In genomic region chr10:42551582-42552187, GRCh38 we compare ENCODE assay signal across 8 cellular contexts.
DNase-seq lines count a peak whose midpoint lies in the region; ATAC-seq and TF ChIP-seq lines count a peak whose summit lies in the region.

No MANE protein-coding gene starts in this region.

- H3K4me1 ChIP-seq in CD4-positive, CD25-positive, alpha-beta regulatory T cell (ENCODE audit: control insufficient read depth, insufficient read depth, low read length, poor library complexity, severe bottlenecking): peaks cover 27% of the 10 kb centered on the region
- H3K4me1 ChIP-seq in breast epithelium: peaks cover 0 to 6% of the 10 kb centered on the region in 2 donors

- intact Hi-C loops in breast epithelium (cut with DNase I; ENCODE audit: low total_unique reads): no loop called here

- H3K4me3 ChIP-seq in CD4-positive, CD25-positive, alpha-beta regulatory T cell (ENCODE audit: low read depth, low read length): peak overlapping the region; percentile 88
- peak overlapping the region; percentile 61 to 98 (median 74) for H3K4me3 ChIP-seq in breast epithelium

- no peaks in the 10 kb centered on the region for H3K27me3 Mint-ChIP-seq in CD4-positive, CD25-positive, alpha-beta regulatory T cell
- H3K27me3 Mint-ChIP-seq in mesothelial cell of epicardium (ENCODE audit: low read depth): peaks cover 4% of the 10 kb centered on the region

- ATAC-seq in CD4-positive, CD25-positive, alpha-beta regulatory T cell (ENCODE audit: low read depth in 2 of 2): no peak
- ATAC-seq in GM21737 (IDR thresholded peaks at IDR 0.05; ENCODE audit: unreplicated experiment): no peak
- ATAC-seq in HG03045 (IDR thresholded peaks at IDR 0.05; ENCODE audit: unreplicated experiment): no peak

- DNase-seq in CD4-positive, CD25-positive, alpha-beta regulatory T cell: peak in 1 of 3 donors; percentile 6
- DNase-seq in KBM-7: peak; percentile 8
- DNase-seq in breast epithelium (ENCODE audit: low spot score in 2 of 2): no peak
- DNase-seq in mesothelial cell of epicardium (ENCODE audit: low spot score in 2 of 2, unreplicated experiment in 2 of 2): no peak
- no peak for DNase-seq in NCI-H2081 treated with DMSO at 0.1 percent for 48 hours (lab: John Stamatoyannopoulos, UW)
- no peak for DNase-seq in NCI-H446 (lab: John Stamatoyannopoulos, UW)

- no peaks in the 10 kb centered on the region for H3K27me3 ChIP-seq in CD4-positive, CD25-positive, alpha-beta regulatory T cell (ENCODE audit: control insufficient read depth, insufficient read depth, low read length)
- H3K27me3 ChIP-seq in breast epithelium: no peaks in the 10 kb centered on the region

- H3K27ac Mint-ChIP-seq in CD4-positive, CD25-positive, alpha-beta regulatory T cell: peak overlapping the region; percentile 96 to 99 (median 99)
- H3K27ac Mint-ChIP-seq in mesothelial cell of epicardium: peak overlapping the region; percentile 92

- TF ChIP-seq POLR2A in breast epithelium (IDR thresholded peaks at IDR 0.05): no peak

- peaks cover 3 to 7% of the 10 kb centered on the region in 2 experiments for H3K9me3 ChIP-seq in CD4-positive, CD25-positive, alpha-beta regulatory T cell (ENCODE audit: control insufficient read depth in 2 of 2, low read length in 2 of 2)
- H3K9me3 ChIP-seq in breast epithelium: peaks cover 0 to 9% of the 10 kb centered on the region in 2 donors

- H3K27ac ChIP-seq in CD4-positive, CD25-positive, alpha-beta regulatory T cell (ENCODE audit: insufficient read depth, low read length, poor library complexity, severe bottlenecking): peak overlapping the region; percentile 78
- H3K27ac ChIP-seq in breast epithelium: peak overlapping the region in 1 of 2 donors; percentile 48

- peaks cover 39% of the 10 kb centered on the region for H3K36me3 Mint-ChIP-seq in CD4-positive, CD25-positive, alpha-beta regulatory T cell
- peaks cover 31% of the 10 kb centered on the region for H3K36me3 Mint-ChIP-seq in mesothelial cell of epicardium

- peak overlapping the region; percentile 87 to 100 (median 96) for H3K4me3 Mint-ChIP-seq in CD4-positive, CD25-positive, alpha-beta regulatory T cell
- peak overlapping the region; percentile 96 for H3K4me3 Mint-ChIP-seq in mesothelial cell of epicardium

- peaks cover 29 to 61% (median 43%) of the 10 kb centered on the region in 4 donors for H3K4me1 Mint-ChIP-seq in CD4-positive, CD25-positive, alpha-beta regulatory T cell
- peaks cover 20% of the 10 kb centered on the region for H3K4me1 Mint-ChIP-seq in mesothelial cell of epicardium

- no peak for TF ChIP-seq CTCF in breast epithelium (IDR thresholded peaks at IDR 0.05)
- TF ChIP-seq CTCF in mesothelial cell of epicardium (IDR thresholded peaks at IDR 0.05; ENCODE audit: unreplicated experiment): no peak

- in situ Hi-C loops in KBM-7 (cut with MboI; ENCODE audit: low pct_unique_long_range_greater_than_20kb, low sequenced_read_pairs): no loop called here

- H3K36me3 ChIP-seq in CD4-positive, CD25-positive, alpha-beta regulatory T cell (ENCODE audit: control insufficient read depth, insufficient read depth, low read length): peaks cover 21% of the 10 kb centered on the region
- no peaks in the 10 kb centered on the region for H3K36me3 ChIP-seq in breast epithelium

- peaks cover 0 to 8% (median 7%) of the 10 kb centered on the region in 7 donors for H3K9me3 Mint-ChIP-seq in CD4-positive, CD25-positive, alpha-beta regulatory T cell
- H3K9me3 Mint-ChIP-seq in mesothelial cell of epicardium: peaks cover 13% of the 10 kb centered on the region
